Comparison of ENCODE assay signal across 1 cellular context in the genomic region with DNA sequence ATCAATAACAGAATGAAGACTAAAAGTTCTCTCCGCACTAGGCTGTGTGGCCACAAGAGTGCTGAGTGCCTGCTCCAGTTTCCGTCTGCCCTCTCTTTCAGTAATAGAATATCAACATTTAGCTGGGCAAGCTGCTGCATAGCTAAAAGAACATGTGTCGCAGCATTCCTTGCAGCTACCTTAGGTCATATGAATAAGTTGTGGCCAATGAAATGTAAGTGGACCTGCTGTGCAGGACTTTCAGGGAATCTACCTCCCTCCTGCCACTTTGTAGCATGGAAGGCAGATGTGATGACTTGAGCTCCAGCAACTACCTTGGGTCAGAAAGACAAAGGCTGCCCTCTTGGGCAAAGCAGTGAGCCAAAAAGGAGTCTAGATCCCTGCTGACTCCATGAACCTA.
TF ChIP-seq lines count a peak whose summit lies in the region.

No MANE protein-coding gene starts in this region.

TF ChIP-seq in HepG2, 621 proteins besides CTCF, POLR2A, EP300 and RAD21:
- TF ChIP-seq ZNF790 (CRISPR knock-in tag; IDR thresholded peaks at IDR 0.05; ENCODE audit: borderline replicate concordance), result no peak
- TF ChIP-seq, protein P1, sequence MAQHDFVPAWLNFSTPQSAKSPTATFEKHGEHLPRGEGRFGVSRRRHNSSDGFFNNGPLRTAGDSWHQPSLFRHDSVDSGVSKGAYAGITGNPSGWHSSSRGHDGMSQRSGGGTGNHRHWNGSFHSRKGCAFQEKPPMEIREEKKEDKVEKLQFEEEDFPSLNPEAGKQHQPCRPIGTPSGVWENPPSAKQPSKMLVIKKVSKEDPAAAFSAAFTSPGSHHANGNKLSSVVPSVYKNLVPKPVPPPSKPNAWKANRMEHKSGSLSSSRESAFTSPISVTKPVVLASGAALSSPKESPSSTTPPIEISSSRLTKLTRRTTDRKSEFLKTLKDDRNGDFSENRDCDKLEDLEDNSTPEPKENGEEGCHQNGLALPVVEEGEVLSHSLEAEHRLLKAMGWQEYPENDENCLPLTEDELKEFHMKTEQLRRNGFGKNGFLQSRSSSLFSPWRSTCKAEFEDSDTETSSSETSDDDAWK (CRISPR knock-in tag; IDR thresholded peaks at IDR 0.05), result no peak
- TF ChIP-seq ZNF446 (CRISPR knock-in tag; IDR thresholded peaks at IDR 0.05), result no peak
- TF ChIP-seq CEBPG (CRISPR knock-in tag; IDR thresholded peaks at IDR 0.05), result no peak
- TF ChIP-seq KAT2B (IDR thresholded peaks at IDR 0.05; ENCODE audit: borderline replicate concordance, low read depth, low read length), result no peak
- no peak for TF ChIP-seq ZNF264 (CRISPR knock-in tag; IDR thresholded peaks at IDR 0.05)
- TF ChIP-seq, protein P2, sequence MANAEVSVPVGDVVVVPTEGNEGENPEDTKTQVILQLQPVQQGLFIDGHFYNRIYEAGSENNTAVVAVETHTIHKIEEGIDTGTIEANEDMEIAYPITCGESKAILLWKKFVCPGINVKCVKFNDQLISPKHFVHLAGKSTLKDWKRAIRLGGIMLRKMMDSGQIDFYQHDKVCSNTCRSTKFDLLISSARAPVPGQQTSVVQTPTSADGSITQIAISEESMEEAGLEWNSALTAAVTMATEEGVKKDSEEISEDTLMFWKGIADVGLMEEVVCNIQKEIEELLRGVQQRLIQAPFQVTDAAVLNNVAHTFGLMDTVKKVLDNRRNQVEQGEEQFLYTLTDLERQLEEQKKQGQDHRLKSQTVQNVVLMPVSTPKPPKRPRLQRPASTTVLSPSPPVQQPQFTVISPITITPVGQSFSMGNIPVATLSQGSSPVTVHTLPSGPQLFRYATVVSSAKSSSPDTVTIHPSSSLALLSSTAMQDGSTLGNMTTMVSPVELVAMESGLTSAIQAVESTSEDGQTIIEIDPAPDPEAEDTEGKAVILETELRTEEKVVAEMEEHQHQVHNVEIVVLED (CRISPR knock-in tag; IDR thresholded peaks at IDR 0.05; ENCODE audit: borderline replicate concordance), result no peak
- no peak for TF ChIP-seq MED1 (CRISPR knock-in tag; IDR thresholded peaks at IDR 0.05)
- TF ChIP-seq ZNF547 (CRISPR knock-in tag; IDR thresholded peaks at IDR 0.05), result no peak
- TF ChIP-seq TARDBP (CRISPR knock-in tag; IDR thresholded peaks at IDR 0.05), result no peak
- no peak for TF ChIP-seq JDP2 (CRISPR knock-in tag; IDR thresholded peaks at IDR 0.05; ENCODE audit: borderline replicate concordance)
- TF ChIP-seq TBX3 (IDR thresholded peaks at IDR 0.05; ENCODE audit: borderline replicate concordance), result no peak
- no peak for TF ChIP-seq SOX5 (CRISPR knock-in tag; IDR thresholded peaks at IDR 0.05; ENCODE audit: borderline replicate concordance)
- no peak for TF ChIP-seq ZNF335 (CRISPR knock-in tag; IDR thresholded peaks at IDR 0.05)
- TF ChIP-seq ZBTB7B (CRISPR knock-in tag; IDR thresholded peaks at IDR 0.05), result no peak
- TF ChIP-seq, protein P3, sequence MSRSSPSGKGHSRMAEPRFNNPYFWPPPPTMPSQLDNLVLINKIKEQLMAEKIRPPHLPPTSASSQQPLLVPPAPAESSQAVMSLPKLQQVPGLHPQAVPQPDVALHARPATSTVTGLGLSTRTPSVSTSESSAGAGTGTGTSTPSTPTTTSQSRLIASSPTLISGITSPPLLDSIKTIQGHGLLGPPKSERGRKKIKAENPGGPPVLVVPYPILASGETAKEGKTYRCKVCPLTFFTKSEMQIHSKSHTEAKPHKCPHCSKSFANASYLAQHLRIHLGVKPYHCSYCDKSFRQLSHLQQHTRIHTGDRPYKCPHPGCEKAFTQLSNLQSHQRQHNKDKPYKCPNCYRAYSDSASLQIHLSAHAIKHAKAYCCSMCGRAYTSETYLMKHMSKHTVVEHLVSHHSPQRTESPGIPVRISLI (CRISPR knock-in tag; IDR thresholded peaks at IDR 0.05; ENCODE audit: borderline replicate concordance), result no peak
- no peak for TF ChIP-seq TEF (CRISPR knock-in tag; IDR thresholded peaks at IDR 0.05)
TF ChIP-seq in HepG2: peak in this region for 0.
